8 cellular contexts compared by ENCODE assay signal in genomic region chr3:49803464-49804140, GRCh38. TPM values are rescaled to one million over a fixed set of nuclear protein-coding genes. Genes with fewer than 3 reads are reported as not detected.
DNase-seq lines count a peak whose midpoint lies in the region; ATAC-seq and TF ChIP-seq lines count a peak whose summit lies in the region.

No MANE protein-coding gene starts in this region.

- ATAC-seq in HG02678 (IDR thresholded peaks at IDR 0.05; ENCODE audit: unreplicated experiment) (peak; percentile 2), HG03039 (IDR thresholded peaks at IDR 0.05; ENCODE audit: unreplicated experiment) (no peak)

- CTCF ChIA-PET in activated naive CD4-positive, alpha-beta T cell treated with anti-CD3 and anti-CD28 coated beads, Interleukin-2, amount 10 ng/mL, durations not matched to agents 7 days and 5 days (lab: Charles Lee), result interaction anchor here (0.8 to 15.9 kb wide), 12 partner anchors 10 to 400 kb away, joined by 3 to 225 read pairs (median 4); partner anchors contain the start of genes AMIGO3, RBM5 and UBA7

- peaks cover 63% of the 10 kb centered on the region for H3K27me3 Mint-ChIP-seq in activated naive CD4-positive, alpha-beta T cell treated with anti-CD3 and anti-CD28 coated beads, Interleukin-2, amount 10 ng/mL, durations not matched to agents 7 days and 5 days
- peaks cover 12% of the 10 kb centered on the region for H3K27me3 Mint-ChIP-seq in glutamatergic neuron (ENCODE audit: unreplicated experiment)

- peak overlapping the region; percentile 68 for H3K4me3 Mint-ChIP-seq in activated naive CD4-positive, alpha-beta T cell treated with anti-CD3 and anti-CD28 coated beads, Interleukin-2, amount 10 ng/mL, durations not matched to agents 7 days and 5 days
- peak overlapping the region; percentile 60 for H3K4me3 Mint-ChIP-seq in glutamatergic neuron (ENCODE audit: unreplicated experiment)

- no peaks in the 10 kb centered on the region for H4K20me1 ChIP-seq in OCI-LY1 (ENCODE audit: insufficient read depth, low read length)

- DNase-seq in activated naive CD4-positive, alpha-beta T cell treated with anti-CD3 and anti-CD28 coated beads, Interleukin-2, amount 10 ng/mL, durations not matched to agents 7 days and 5 days, result peak; percentile 64
- DNase-seq in glutamatergic neuron (peak; percentile 70), retinal pigment epithelial cell (ENCODE audit: low read depth) (no peak), iPS-NIHi7 (ENCODE audit: extremely low spot score) (no peak)

- H3F3A ChIP-seq in OCI-LY1 (ENCODE audit: insufficient read depth, low read length), result no peaks in the 10 kb centered on the region

- no peak overlapping the region for H2AFZ ChIP-seq in OCI-LY1 (ENCODE audit: low read length)

- H3K9me3 Mint-ChIP-seq in activated naive CD4-positive, alpha-beta T cell treated with anti-CD3 and anti-CD28 coated beads, Interleukin-2, amount 10 ng/mL, durations not matched to agents 7 days and 5 days, result no peaks in the 10 kb centered on the region
- peaks cover 12% of the 10 kb centered on the region for H3K9me3 Mint-ChIP-seq in glutamatergic neuron (ENCODE audit: unreplicated experiment)

- H3K36me3 Mint-ChIP-seq in activated naive CD4-positive, alpha-beta T cell treated with anti-CD3 and anti-CD28 coated beads, Interleukin-2, amount 10 ng/mL, durations not matched to agents 7 days and 5 days, result peaks cover 11% of the 10 kb centered on the region
- no peaks in the 10 kb centered on the region for H3K36me3 Mint-ChIP-seq in glutamatergic neuron (ENCODE audit: unreplicated experiment)

- H3K27ac ChIP-seq in OCI-LY1 (ENCODE audit: low read depth, low read length, poor library complexity, severe bottlenecking), result no peak overlapping the region

- H3K36me3 ChIP-seq in OCI-LY1 (ENCODE audit: insufficient read depth, low read length), result no peaks in the 10 kb centered on the region

- H3K9me2 ChIP-seq in OCI-LY1 (ENCODE audit: low read depth, low read length), result no peaks in the 10 kb centered on the region

- H3K27ac Mint-ChIP-seq in activated naive CD4-positive, alpha-beta T cell treated with anti-CD3 and anti-CD28 coated beads, Interleukin-2, amount 10 ng/mL, durations not matched to agents 7 days and 5 days, result no peak overlapping the region
- no peak overlapping the region for H3K27ac Mint-ChIP-seq in glutamatergic neuron (ENCODE audit: unreplicated experiment)

- no peaks in the 10 kb centered on the region for H3K79me2 ChIP-seq in OCI-LY1 (ENCODE audit: insufficient read depth, low read length)

- no peaks in the 10 kb centered on the region for H3K9me3 ChIP-seq in OCI-LY1 (ENCODE audit: low read length)

- peak overlapping the region; percentile 46; the same call in 1 of the 2 replicates for H3K9ac ChIP-seq in OCI-LY1 (ENCODE audit: low read length)

- H3K4me1 ChIP-seq in OCI-LY1 (ENCODE audit: insufficient read depth, low read length, severe bottlenecking), result peaks cover 25% of the 10 kb centered on the region

- H3K4me1 Mint-ChIP-seq in activated naive CD4-positive, alpha-beta T cell treated with anti-CD3 and anti-CD28 coated beads, Interleukin-2, amount 10 ng/mL, durations not matched to agents 7 days and 5 days, result peaks cover 53% of the 10 kb centered on the region
- H3K4me1 Mint-ChIP-seq in glutamatergic neuron (ENCODE audit: low read depth, unreplicated experiment), result peaks cover 11% of the 10 kb centered on the region

- no peaks in the 10 kb centered on the region for H3K27me3 ChIP-seq in OCI-LY1 (ENCODE audit: insufficient read depth, low read length)

- H3K4me2 ChIP-seq in OCI-LY1 (ENCODE audit: low read length), result peak overlapping the region; percentile 89

- H3K4me3 ChIP-seq in GM08714 (ENCODE audit: low read length), result peak overlapping the region; percentile 75; the same call in 1 of the 2 replicates
- peak overlapping the region; percentile 76 for H3K4me3 ChIP-seq in OCI-LY1 (ENCODE audit: low read depth, low read length, poor library complexity, severe bottlenecking)
- H3K4me3 ChIP-seq in retinal pigment epithelial cell (ENCODE audit: low read length), result peak overlapping the region; percentile 80

- peak; percentile 16; the same call in 1 of the 2 replicates for TF ChIP-seq CTCF in OCI-LY1 (IDR thresholded peaks at IDR 0.05; ENCODE audit: low read length)
- no peak for TF ChIP-seq CTCF in glutamatergic neuron (IDR thresholded peaks at IDR 0.05; ENCODE audit: partially characterized antibody, unreplicated experiment)
- TF ChIP-seq CTCF in retinal pigment epithelial cell (conservative IDR thresholded peaks at IDR 0.05; ENCODE audit: low read depth, low read length), result no peak

RNA-seq across cellular contexts. Expression of gene INKA1, which starts 0.5 kb away (rescaled TPM):
- 4.2 TPM for total RNA-seq in glutamatergic neuron (ENCODE audit: unreplicated experiment)

RNA-seq across cellular contexts. Expression of gene CDHR4, which starts 3.9 kb away (rescaled TPM):
- total RNA-seq in glutamatergic neuron (ENCODE audit: unreplicated experiment), result not detected

RNA-seq across cellular contexts. Expression of gene UBA7, which starts 10.2 kb away (rescaled TPM):
- total RNA-seq in glutamatergic neuron (ENCODE audit: unreplicated experiment), result 0.54 TPM

RNA-seq across cellular contexts. Expression of gene IP6K1, which starts 17.3 kb away (rescaled TPM):
- 44.6 TPM for total RNA-seq in glutamatergic neuron (ENCODE audit: unreplicated experiment)

RNA-seq across cellular contexts. Expression of gene TRAIP, which starts 52.8 kb away (rescaled TPM):
- total RNA-seq in glutamatergic neuron (ENCODE audit: unreplicated experiment), result 11.3 TPM

Comparison
In these comparisons a context has a peak if more than half of its experiments do, and no peak if none do; other contexts are left out.
1. DNase-seq: peak in activated naive CD4-positive, alpha-beta T cell treated with anti-CD3 and anti-CD28 coated beads, Interleukin-2, amount 10 ng/mL, durations not matched to agents 7 days and 5 days (single experiment) and glutamatergic neuron (single experiment); none in retinal pigment epithelial cell (single experiment) and iPS-NIHi7 (single experiment).
2. Peak in every context shown above with its lines, with median percentiles within 50 percentile points of each other: H3K4me3 ChIP-seq.